1 cellular context compared by ENCODE assay signal in the genomic region with DNA sequence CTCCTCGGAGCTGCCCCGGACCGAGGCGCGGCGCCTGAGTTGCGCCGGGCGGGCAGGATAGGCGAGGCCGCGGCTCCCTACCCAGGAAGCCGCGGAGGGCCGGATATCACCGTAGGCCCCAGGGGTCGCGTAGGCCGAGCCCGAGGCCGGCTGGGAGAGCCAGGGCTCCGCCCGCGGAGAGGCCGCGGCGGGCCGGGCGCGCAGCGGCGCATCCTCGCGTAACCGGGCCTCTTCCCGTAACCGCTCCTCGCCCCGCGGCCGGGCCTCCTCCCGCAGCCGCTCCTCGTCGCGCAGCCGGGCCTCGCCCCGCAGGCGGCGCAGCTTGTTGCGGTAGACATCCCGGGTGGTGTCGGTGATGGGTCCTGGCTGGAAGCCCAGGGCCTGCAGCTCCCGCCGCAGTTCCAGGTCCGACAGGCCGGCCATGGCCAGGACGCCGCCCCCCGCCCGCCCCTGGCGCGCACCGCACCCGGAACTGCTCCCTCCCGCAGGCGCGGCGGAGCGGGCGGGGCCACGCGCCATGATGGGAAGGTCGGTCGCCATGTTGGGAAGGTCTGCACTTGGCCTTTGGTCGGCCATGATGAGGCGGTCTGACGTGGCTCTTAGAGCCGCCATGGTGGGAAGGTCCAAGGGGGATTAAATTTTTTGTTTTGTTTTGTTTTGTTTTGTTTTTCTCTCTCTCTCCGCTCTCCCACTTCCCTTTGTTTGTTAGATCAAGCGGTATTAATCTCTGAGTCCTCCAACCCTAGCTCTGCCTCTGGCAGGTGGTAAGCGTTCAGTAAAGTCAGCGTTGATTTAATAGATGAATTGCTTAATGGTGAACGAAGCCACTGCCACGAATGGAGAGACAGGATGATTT.
A peak's percentile ranks its signal among the peaks of the same experiment; 100 is the strongest.
TF ChIP-seq lines count a peak whose summit lies in the region.

A gene (minus strand): TSS at position 437 of the 856 bp plus-strand sequence. CDS start 14 bp downstream, at position 423.

TF ChIP-seq in H1, 55 proteins besides CTCF, POLR2A, EP300 and RAD21:
- no peak for TF ChIP-seq JUN (IDR thresholded peaks at IDR 0.05; ENCODE audit: low read depth, low read length)
- TF ChIP-seq, protein P1, sequence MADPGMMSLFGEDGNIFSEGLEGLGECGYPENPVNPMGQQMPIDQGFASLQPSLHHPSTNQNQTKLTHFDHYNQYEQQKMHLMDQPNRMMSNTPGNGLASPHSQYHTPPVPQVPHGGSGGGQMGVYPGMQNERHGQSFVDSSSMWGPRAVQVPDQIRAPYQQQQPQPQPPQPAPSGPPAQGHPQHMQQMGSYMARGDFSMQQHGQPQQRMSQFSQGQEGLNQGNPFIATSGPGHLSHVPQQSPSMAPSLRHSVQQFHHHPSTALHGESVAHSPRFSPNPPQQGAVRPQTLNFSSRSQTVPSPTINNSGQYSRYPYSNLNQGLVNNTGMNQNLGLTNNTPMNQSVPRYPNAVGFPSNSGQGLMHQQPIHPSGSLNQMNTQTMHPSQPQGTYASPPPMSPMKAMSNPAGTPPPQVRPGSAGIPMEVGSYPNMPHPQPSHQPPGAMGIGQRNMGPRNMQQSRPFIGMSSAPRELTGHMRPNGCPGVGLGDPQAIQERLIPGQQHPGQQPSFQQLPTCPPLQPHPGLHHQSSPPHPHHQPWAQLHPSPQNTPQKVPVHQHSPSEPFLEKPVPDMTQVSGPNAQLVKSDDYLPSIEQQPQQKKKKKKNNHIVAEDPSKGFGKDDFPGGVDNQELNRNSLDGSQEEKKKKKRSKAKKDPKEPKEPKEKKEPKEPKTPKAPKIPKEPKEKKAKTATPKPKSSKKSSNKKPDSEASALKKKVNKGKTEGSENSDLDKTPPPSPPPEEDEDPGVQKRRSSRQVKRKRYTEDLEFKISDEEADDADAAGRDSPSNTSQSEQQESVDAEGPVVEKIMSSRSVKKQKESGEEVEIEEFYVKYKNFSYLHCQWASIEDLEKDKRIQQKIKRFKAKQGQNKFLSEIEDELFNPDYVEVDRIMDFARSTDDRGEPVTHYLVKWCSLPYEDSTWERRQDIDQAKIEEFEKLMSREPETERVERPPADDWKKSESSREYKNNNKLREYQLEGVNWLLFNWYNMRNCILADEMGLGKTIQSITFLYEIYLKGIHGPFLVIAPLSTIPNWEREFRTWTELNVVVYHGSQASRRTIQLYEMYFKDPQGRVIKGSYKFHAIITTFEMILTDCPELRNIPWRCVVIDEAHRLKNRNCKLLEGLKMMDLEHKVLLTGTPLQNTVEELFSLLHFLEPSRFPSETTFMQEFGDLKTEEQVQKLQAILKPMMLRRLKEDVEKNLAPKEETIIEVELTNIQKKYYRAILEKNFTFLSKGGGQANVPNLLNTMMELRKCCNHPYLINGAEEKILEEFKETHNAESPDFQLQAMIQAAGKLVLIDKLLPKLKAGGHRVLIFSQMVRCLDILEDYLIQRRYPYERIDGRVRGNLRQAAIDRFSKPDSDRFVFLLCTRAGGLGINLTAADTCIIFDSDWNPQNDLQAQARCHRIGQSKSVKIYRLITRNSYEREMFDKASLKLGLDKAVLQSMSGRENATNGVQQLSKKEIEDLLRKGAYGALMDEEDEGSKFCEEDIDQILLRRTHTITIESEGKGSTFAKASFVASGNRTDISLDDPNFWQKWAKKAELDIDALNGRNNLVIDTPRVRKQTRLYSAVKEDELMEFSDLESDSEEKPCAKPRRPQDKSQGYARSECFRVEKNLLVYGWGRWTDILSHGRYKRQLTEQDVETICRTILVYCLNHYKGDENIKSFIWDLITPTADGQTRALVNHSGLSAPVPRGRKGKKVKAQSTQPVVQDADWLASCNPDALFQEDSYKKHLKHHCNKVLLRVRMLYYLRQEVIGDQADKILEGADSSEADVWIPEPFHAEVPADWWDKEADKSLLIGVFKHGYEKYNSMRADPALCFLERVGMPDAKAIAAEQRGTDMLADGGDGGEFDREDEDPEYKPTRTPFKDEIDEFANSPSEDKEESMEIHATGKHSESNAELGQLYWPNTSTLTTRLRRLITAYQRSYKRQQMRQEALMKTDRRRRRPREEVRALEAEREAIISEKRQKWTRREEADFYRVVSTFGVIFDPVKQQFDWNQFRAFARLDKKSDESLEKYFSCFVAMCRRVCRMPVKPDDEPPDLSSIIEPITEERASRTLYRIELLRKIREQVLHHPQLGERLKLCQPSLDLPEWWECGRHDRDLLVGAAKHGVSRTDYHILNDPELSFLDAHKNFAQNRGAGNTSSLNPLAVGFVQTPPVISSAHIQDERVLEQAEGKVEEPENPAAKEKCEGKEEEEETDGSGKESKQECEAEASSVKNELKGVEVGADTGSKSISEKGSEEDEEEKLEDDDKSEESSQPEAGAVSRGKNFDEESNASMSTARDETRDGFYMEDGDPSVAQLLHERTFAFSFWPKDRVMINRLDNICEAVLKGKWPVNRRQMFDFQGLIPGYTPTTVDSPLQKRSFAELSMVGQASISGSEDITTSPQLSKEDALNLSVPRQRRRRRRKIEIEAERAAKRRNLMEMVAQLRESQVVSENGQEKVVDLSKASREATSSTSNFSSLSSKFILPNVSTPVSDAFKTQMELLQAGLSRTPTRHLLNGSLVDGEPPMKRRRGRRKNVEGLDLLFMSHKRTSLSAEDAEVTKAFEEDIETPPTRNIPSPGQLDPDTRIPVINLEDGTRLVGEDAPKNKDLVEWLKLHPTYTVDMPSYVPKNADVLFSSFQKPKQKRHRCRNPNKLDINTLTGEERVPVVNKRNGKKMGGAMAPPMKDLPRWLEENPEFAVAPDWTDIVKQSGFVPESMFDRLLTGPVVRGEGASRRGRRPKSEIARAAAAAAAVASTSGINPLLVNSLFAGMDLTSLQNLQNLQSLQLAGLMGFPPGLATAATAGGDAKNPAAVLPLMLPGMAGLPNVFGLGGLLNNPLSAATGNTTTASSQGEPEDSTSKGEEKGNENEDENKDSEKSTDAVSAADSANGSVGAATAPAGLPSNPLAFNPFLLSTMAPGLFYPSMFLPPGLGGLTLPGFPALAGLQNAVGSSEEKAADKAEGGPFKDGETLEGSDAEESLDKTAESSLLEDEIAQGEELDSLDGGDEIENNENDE (IDR thresholded peaks at IDR 0.05; ENCODE audit: insufficient replicate concordance, low read length) = no peak
- 0 out of 2 replicates have a peak, but pooled peaks have one; percentile 24 for TF ChIP-seq TCF12 (IDR thresholded peaks at IDR 0.05; ENCODE audit: low read depth, low read length)
- TF ChIP-seq TAF7 (optimal IDR thresholded peaks at IDR 0.05; ENCODE audit: borderline replicate concordance, low read depth, low read length) = peak; percentile 64
- TF ChIP-seq EGR1 (IDR thresholded peaks at IDR 0.05; ENCODE audit: borderline replicate concordance, low read depth, low read length) = 0 out of 2 replicates have a peak, but pooled peaks have one; percentile 14
- TF ChIP-seq SP1 (IDR thresholded peaks at IDR 0.05; ENCODE audit: low read depth, low read length) = no peak
- no peak for TF ChIP-seq RFX5 (IDR thresholded peaks at IDR 0.05; ENCODE audit: borderline replicate concordance, low read depth, low read length)
- peak; percentile 96 for TF ChIP-seq POLR2AphosphoS5 (IDR thresholded peaks at IDR 0.05; ENCODE audit: low read depth, low read length)
- TF ChIP-seq, protein P2, sequence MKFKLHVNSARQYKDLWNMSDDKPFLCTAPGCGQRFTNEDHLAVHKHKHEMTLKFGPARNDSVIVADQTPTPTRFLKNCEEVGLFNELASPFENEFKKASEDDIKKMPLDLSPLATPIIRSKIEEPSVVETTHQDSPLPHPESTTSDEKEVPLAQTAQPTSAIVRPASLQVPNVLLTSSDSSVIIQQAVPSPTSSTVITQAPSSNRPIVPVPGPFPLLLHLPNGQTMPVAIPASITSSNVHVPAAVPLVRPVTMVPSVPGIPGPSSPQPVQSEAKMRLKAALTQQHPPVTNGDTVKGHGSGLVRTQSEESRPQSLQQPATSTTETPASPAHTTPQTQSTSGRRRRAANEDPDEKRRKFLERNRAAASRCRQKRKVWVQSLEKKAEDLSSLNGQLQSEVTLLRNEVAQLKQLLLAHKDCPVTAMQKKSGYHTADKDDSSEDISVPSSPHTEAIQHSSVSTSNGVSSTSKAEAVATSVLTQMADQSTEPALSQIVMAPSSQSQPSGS (IDR thresholded peaks at IDR 0.05; ENCODE audit: low read length) = no peak
- TF ChIP-seq SRF (IDR thresholded peaks at IDR 0.05; ENCODE audit: low read depth, low read length) = no peak
- TF ChIP-seq CREB1 (IDR thresholded peaks at IDR 0.05) = peak; percentile 83; the same call in 1 of the 2 replicates
- TF ChIP-seq SP2 (IDR thresholded peaks at IDR 0.05; ENCODE audit: low read length) = no peak
- no peak for TF ChIP-seq KDM1A (IDR thresholded peaks at IDR 0.05; ENCODE audit: borderline replicate concordance, low read length)
- TF ChIP-seq, protein P3, sequence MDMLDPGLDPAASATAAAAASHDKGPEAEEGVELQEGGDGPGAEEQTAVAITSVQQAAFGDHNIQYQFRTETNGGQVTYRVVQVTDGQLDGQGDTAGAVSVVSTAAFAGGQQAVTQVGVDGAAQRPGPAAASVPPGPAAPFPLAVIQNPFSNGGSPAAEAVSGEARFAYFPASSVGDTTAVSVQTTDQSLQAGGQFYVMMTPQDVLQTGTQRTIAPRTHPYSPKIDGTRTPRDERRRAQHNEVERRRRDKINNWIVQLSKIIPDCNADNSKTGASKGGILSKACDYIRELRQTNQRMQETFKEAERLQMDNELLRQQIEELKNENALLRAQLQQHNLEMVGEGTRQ (IDR thresholded peaks at IDR 0.05; ENCODE audit: low read length) = no peak
- TF ChIP-seq JUND (IDR thresholded peaks at IDR 0.05; ENCODE audit: low read length) = no peak
- TF ChIP-seq NRF1 (IDR thresholded peaks at IDR 0.05; ENCODE audit: low read depth, low read length) = no peak
- no peak for TF ChIP-seq FOSL1 (IDR thresholded peaks at IDR 0.05; ENCODE audit: insufficient read depth, low read depth, low read length)
- TF ChIP-seq TBP (IDR thresholded peaks at IDR 0.05; ENCODE audit: low read depth, low read length) = peak; percentile 57; the same call in 1 of the 2 replicates
- TF ChIP-seq RXRA (IDR thresholded peaks at IDR 0.05; ENCODE audit: insufficient read depth, low read depth, low read length) = no peak
- TF ChIP-seq RNF2 (IDR thresholded peaks at IDR 0.05; ENCODE audit: borderline replicate concordance, low read depth, low read length, missing control alignments, poor library complexity, severe bottlenecking) = no peak
- no peak for TF ChIP-seq CBX5 (IDR thresholded peaks at IDR 0.05; ENCODE audit: low read depth, low read length)
- peak; percentile 79; the same call in 1 of the 2 replicates for TF ChIP-seq RBBP5 (IDR thresholded peaks at IDR 0.05; ENCODE audit: borderline replicate concordance, low read depth, low read length)
- TF ChIP-seq, protein P4, sequence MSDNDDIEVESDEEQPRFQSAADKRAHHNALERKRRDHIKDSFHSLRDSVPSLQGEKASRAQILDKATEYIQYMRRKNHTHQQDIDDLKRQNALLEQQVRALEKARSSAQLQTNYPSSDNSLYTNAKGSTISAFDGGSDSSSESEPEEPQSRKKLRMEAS (IDR thresholded peaks at IDR 0.05) = no peak
- no peak for TF ChIP-seq GTF2F1 (IDR thresholded peaks at IDR 0.05; ENCODE audit: borderline replicate concordance, low read depth, low read length)
- TF ChIP-seq BACH1 (IDR thresholded peaks at IDR 0.05; ENCODE audit: low read length) = no peak
- TF ChIP-seq EZH2 (IDR thresholded peaks at IDR 0.05; ENCODE audit: low read depth, low read length, severe bottlenecking) = no peak
- TF ChIP-seq HDAC6 (IDR thresholded peaks at IDR 0.05; ENCODE audit: low read depth, low read length) = no peak
- no peak; a peak in 1 of 4 replicates for TF ChIP-seq HDAC2 (IDR thresholded peaks at IDR 0.05; ENCODE audit: borderline replicate concordance in 1 of 2, low read depth in 2 of 2, low read length in 2 of 2)
- TF ChIP-seq CEBPB (IDR thresholded peaks at IDR 0.05; ENCODE audit: low read depth, low read length) = no peak
- peak; percentile 40 for TF ChIP-seq KDM4A (IDR thresholded peaks at IDR 0.05; ENCODE audit: low read depth, low read length, severe bottlenecking)
- peak; percentile 90 for TF ChIP-seq SIX5 (IDR thresholded peaks at IDR 0.05; ENCODE audit: low read depth, low read length)
- peak; percentile 89 for TF ChIP-seq ASH2L (IDR thresholded peaks at IDR 0.05; ENCODE audit: low read length)
- TF ChIP-seq NANOG (IDR thresholded peaks at IDR 0.05; ENCODE audit: insufficient read depth, low read depth, low read length, poor library complexity, severe bottlenecking) = no peak
- no peak; the same call in 1 of the 2 replicates for TF ChIP-seq SP4 (IDR thresholded peaks at IDR 0.05; ENCODE audit: low read length)
- no peak for TF ChIP-seq CHD1 (IDR thresholded peaks at IDR 0.05; ENCODE audit: low read depth, low read length)
- TF ChIP-seq, protein P5, sequence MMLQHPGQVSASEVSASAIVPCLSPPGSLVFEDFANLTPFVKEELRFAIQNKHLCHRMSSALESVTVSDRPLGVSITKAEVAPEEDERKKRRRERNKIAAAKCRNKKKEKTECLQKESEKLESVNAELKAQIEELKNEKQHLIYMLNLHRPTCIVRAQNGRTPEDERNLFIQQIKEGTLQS (IDR thresholded peaks at IDR 0.05; ENCODE audit: insufficient read depth, low read depth, low read length) = no peak
- no peak for TF ChIP-seq BCL11A (IDR thresholded peaks at IDR 0.05; ENCODE audit: low read depth in 2 of 2, low read length in 2 of 2)
- peak; percentile 82 for TF ChIP-seq PHF8 (conservative IDR thresholded peaks at IDR 0.05; ENCODE audit: low read depth, low read length)
- TF ChIP-seq CBX8 (IDR thresholded peaks at IDR 0.05; ENCODE audit: borderline replicate concordance, low read depth, low read length) = no peak
- TF ChIP-seq KDM5A (IDR thresholded peaks at IDR 0.05; ENCODE audit: low read length) = no peak
- TF ChIP-seq SIN3A (conservative IDR thresholded peaks at IDR 0.05 in 1 of 2, IDR thresholded peaks at IDR 0.05 in 1 of 2; ENCODE audit: low read depth in 1 of 2, low read length in 2 of 2) = peak in 1 of 2 experiments; percentile 88; a peak in 2 of 4 replicates
- TF ChIP-seq POU5F1 (IDR thresholded peaks at IDR 0.05; ENCODE audit: low read depth, low read length) = no peak
- TF ChIP-seq YY1 (IDR thresholded peaks at IDR 0.05; ENCODE audit: low read depth, low read length) = peak; percentile 100
- TF ChIP-seq TAF1 (IDR thresholded peaks at IDR 0.05; ENCODE audit: low read depth, low read length) = peak; percentile 73; the same call in 1 of the 2 replicates
- no peak for TF ChIP-seq TEAD4 (IDR thresholded peaks at IDR 0.05; ENCODE audit: low read depth, low read length)
- no peak; the same call in 1 of the 2 replicates for TF ChIP-seq GABPA (IDR thresholded peaks at IDR 0.05; ENCODE audit: borderline replicate concordance, insufficient read depth, low read length)
- TF ChIP-seq SAP30 (IDR thresholded peaks at IDR 0.05; ENCODE audit: insufficient read depth, insufficient replicate concordance, low read length) = peak; percentile 75
- TF ChIP-seq MAFK (IDR thresholded peaks at IDR 0.05; ENCODE audit: low read depth, low read length) = no peak
- no peak for TF ChIP-seq CTBP2 (IDR thresholded peaks at IDR 0.05; ENCODE audit: borderline replicate concordance, insufficient read depth, insufficient read length, low read length)
- TF ChIP-seq SUZ12 (IDR thresholded peaks at IDR 0.05; ENCODE audit: low read length) = no peak
- TF ChIP-seq CHD2 (IDR thresholded peaks at IDR 0.05; ENCODE audit: low read length) = no peak
- no peak for TF ChIP-seq SIRT6 (IDR thresholded peaks at IDR 0.05; ENCODE audit: low read length)
- TF ChIP-seq, protein P6, sequence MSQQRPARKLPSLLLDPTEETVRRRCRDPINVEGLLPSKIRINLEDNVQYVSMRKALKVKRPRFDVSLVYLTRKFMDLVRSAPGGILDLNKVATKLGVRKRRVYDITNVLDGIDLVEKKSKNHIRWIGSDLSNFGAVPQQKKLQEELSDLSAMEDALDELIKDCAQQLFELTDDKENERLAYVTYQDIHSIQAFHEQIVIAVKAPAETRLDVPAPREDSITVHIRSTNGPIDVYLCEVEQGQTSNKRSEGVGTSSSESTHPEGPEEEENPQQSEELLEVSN (IDR thresholded peaks at IDR 0.05) = no peak
- no peak for TF ChIP-seq ZNF274 (IDR thresholded peaks at IDR 0.05; ENCODE audit: borderline replicate concordance, extremely low read depth, low read length)
